ENCODE assay signal across 15 cellular contexts in genomic region chr13:53191091-53191490, GRCh38.
A peak's percentile ranks its signal among the peaks of the same experiment; 100 is the strongest.
DNase-seq lines count a peak whose midpoint lies in the region; ATAC-seq, FAIRE-seq and TF ChIP-seq lines count a peak whose summit lies in the region.
"Had no signal": no experiment of that assay in that cellular context is flagged by ENCODE, and none has a peak within 500 bp of the region (broad histone marks: within the 10 kb centered on the region; RNA-seq: fewer than 3 reads in every experiment).

No MANE protein-coding gene starts in this region.

- no peaks in the 10 kb centered on the region for H3K27me3 Mint-ChIP-seq in astrocyte (ENCODE audit: low read depth, unreplicated experiment)
- H3K27me3 Mint-ChIP-seq: central memory CD8-positive, alpha-beta T cell had no signal

- no peak for FAIRE-seq in astrocyte (lab: Jason Lieb, UNC)

- peaks cover 29% of the 10 kb centered on the region for H3K4me1 Mint-ChIP-seq in astrocyte (ENCODE audit: low read depth, unreplicated experiment)
- H3K4me1 Mint-ChIP-seq: central memory CD8-positive, alpha-beta T cell had no signal

- DNase-seq in EL = peak; percentile 62
- peak; percentile 1 for DNase-seq in astrocyte (ENCODE audit: low read depth)
- peak; percentile 65 for DNase-seq in kidney tubule cell (ENCODE audit: low spot score)
- DNase-seq in NCI-H748 treated with DMSO at 0.1 percent for 48 hours (lab: John Stamatoyannopoulos, UW) = no peak
- no peak for DNase-seq in COLO668 (lab: John Stamatoyannopoulos, UW; ENCODE audit: unreplicated experiment)
- no peak for DNase-seq in stimulated activated CD4-positive, alpha-beta T cell treated with anti-CD3 and anti-CD28 coated beads, Interleukin-12 subunit alpha, Interleukin-12 subunit beta, amount 100 ng/mL, for 4 hours
- DNase-seq: erythroblast; mammary epithelial cell; NCI-H1436 treated with DMSO at 0.1 percent for 48 hours; NK-92 treated with Interleukin-12 subunit alpha and Interleukin-12 subunit beta, amount 100 ng/mL, for 24 hours; sigmoid colon had no signal

- H3K27ac ChIP-seq in HUES48 (ENCODE audit: low read depth, low read length) (peak overlapping the region; percentile 94), astrocyte (ENCODE audit: low read depth, low read length) (no peak overlapping the region)
- H3K27ac ChIP-seq: sigmoid colon had no signal

- no peaks in the 10 kb centered on the region for H3K36me3 ChIP-seq in HUES48 (ENCODE audit: control insufficient read depth, insufficient read depth, low read length)
- H3K36me3 ChIP-seq in astrocyte (ENCODE audit: insufficient read depth, low read length) = no peaks in the 10 kb centered on the region
- H3K36me3 ChIP-seq: sigmoid colon had no signal

- H3K4me3 ChIP-seq in HUES48 (ENCODE audit: low read depth, low read length) = no peak overlapping the region
- no peak overlapping the region for H3K4me3 ChIP-seq in astrocyte (ENCODE audit: insufficient read depth, low read depth, low read length)
- H3K4me3 ChIP-seq: sigmoid colon had no signal

- no peak overlapping the region for H2AFZ ChIP-seq in astrocyte (ENCODE audit: low read depth, low read length)

- no peak overlapping the region for H3K4me2 ChIP-seq in astrocyte (ENCODE audit: low read length)

- H3K4me1 ChIP-seq in HUES48 (ENCODE audit: control insufficient read depth, insufficient read depth, low read length) (peaks cover 13% of the 10 kb centered on the region; the same call in 1 of the 2 replicates), astrocyte (ENCODE audit: insufficient read depth, low read length) (no peaks in the 10 kb centered on the region)
- H3K4me1 ChIP-seq: sigmoid colon had no signal

- no peak overlapping the region for H3K9ac ChIP-seq in HUES48 (ENCODE audit: low read depth, low read length)
- H3K9ac ChIP-seq in astrocyte (ENCODE audit: low read length) = no peak overlapping the region

- H3K4me3 Mint-ChIP-seq in astrocyte (ENCODE audit: unreplicated experiment) = peak overlapping the region; percentile 40
- H3K4me3 Mint-ChIP-seq: activated naive CD8-positive, alpha-beta T cell; central memory CD8-positive, alpha-beta T cell had no signal

- TF ChIP-seq CTCF in astrocyte (IDR thresholded peaks at IDR 0.05; ENCODE audit: insufficient read depth, low read depth, low read length) = no peak

- ATAC-seq in HG03097 (IDR thresholded peaks at IDR 0.05; ENCODE audit: low FRiP score, unreplicated experiment) = no peak

- no peaks in the 10 kb centered on the region for H3K9me3 Mint-ChIP-seq in astrocyte (ENCODE audit: unreplicated experiment)

- peak overlapping the region; percentile 84 for H3K27ac Mint-ChIP-seq in astrocyte (ENCODE audit: unreplicated experiment)
- H3K27ac Mint-ChIP-seq: activated naive CD8-positive, alpha-beta T cell had no signal

- H4K20me1 ChIP-seq in astrocyte (ENCODE audit: insufficient read depth, low read length) = no peaks in the 10 kb centered on the region

- no peaks in the 10 kb centered on the region for H3K79me2 ChIP-seq in astrocyte (ENCODE audit: insufficient read depth, low read length)

- H3K27me3 ChIP-seq in HUES48 (ENCODE audit: control insufficient read depth, insufficient read depth, low read length) = no peaks in the 10 kb centered on the region
- H3K27me3 ChIP-seq in astrocyte (ENCODE audit: insufficient read depth, low read length) = no peaks in the 10 kb centered on the region
- H3K27me3 ChIP-seq: sigmoid colon had no signal

- no peaks in the 10 kb centered on the region for H3K9me3 ChIP-seq in HUES48 (ENCODE audit: control insufficient read depth, insufficient read depth, low read length)
- no peaks in the 10 kb centered on the region for H3K9me3 ChIP-seq in astrocyte (ENCODE audit: insufficient read depth, low read depth, low read length)
- H3K9me3 ChIP-seq: sigmoid colon had no signal

- H3K36me3 Mint-ChIP-seq in astrocyte (ENCODE audit: low read depth, unreplicated experiment) = no peaks in the 10 kb centered on the region
- H3K36me3 Mint-ChIP-seq: activated naive CD8-positive, alpha-beta T cell had no signal

Comparison
In these comparisons a context has a peak if more than half of its experiments do, and no peak if none do; other contexts are left out.
1. DNase-seq: peak in EL (single experiment), astrocyte (single experiment) and kidney tubule cell (single experiment); none in NCI-H748 treated with DMSO at 0.1 percent for 48 hours (single experiment), COLO668 (single experiment) and stimulated activated CD4-positive, alpha-beta T cell treated with anti-CD3 and anti-CD28 coated beads, Interleukin-12 subunit alpha, Interleukin-12 subunit beta, amount 100 ng/mL, for 4 hours (single experiment).